Comparison of ENCODE assay signal across 1 cellular context in genomic region chr1:206183788-206184187, GRCh38. TPM values are rescaled to one million over a fixed set of nuclear protein-coding genes. Genes with fewer than 3 reads are reported as not detected.
"Had no signal": no experiment of that assay in that cellular context is flagged by ENCODE, and none has a peak within 500 bp of the region (broad histone marks: within the 10 kb centered on the region; RNA-seq: fewer than 3 reads in every experiment).

No MANE protein-coding gene starts in this region.

RNA-seq across cellular contexts. Expression of gene FAM72A, which starts 18.9 kb away (rescaled TPM):
- total RNA-seq: ureter had no signal
